1 cellular context compared by ENCODE assay signal in the genomic region with DNA sequence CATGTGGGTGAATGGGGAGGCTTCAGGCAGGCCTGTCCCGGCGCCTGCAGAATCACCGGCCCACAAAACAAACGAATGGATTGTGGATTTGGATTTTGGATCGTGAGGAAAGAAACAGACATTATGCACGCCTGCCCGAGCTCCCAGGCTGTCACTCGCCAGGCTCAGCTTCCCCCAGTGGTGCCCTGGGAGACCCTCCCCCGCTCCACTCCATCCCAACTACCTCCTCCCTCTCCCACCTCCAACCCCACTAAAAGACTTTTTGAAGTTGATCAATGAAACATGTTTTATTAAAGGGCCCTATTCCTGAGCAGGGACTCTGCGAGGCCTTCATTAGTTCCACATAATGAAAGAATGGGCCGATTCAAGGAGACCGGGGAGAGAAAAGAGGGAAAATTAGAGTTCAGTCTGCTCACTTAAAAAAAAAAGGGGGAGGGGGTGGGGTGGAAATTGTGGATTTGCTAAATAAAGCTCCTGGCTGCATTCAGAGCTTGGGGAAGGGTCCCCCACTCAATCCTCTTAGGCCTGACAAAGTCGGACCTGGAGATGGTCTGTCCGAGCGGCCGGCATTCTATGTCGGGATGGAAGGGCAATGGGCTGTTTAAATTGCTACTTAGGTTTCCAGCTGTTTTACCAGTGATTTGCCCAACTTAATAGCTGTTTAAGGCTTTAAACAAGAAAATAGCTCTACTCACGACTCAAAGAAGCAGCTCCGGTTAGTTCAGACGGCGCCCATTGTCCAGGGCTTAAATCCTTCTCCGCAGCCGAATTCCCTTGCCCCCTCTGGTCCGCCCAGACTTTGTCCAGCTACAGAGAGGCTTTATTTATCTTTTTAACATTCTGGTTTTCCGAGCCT.
TF ChIP-seq lines count a peak whose summit lies in the region.

No MANE protein-coding gene starts in this region.

TF ChIP-seq in H1, 55 proteins besides CTCF, POLR2A, EP300 and RAD21:
- no peak for TF ChIP-seq CBX5 (IDR thresholded peaks at IDR 0.05; ENCODE audit: low read depth, low read length)
- no peak for TF ChIP-seq SP4 (IDR thresholded peaks at IDR 0.05; ENCODE audit: low read length)
- TF ChIP-seq, protein P1, sequence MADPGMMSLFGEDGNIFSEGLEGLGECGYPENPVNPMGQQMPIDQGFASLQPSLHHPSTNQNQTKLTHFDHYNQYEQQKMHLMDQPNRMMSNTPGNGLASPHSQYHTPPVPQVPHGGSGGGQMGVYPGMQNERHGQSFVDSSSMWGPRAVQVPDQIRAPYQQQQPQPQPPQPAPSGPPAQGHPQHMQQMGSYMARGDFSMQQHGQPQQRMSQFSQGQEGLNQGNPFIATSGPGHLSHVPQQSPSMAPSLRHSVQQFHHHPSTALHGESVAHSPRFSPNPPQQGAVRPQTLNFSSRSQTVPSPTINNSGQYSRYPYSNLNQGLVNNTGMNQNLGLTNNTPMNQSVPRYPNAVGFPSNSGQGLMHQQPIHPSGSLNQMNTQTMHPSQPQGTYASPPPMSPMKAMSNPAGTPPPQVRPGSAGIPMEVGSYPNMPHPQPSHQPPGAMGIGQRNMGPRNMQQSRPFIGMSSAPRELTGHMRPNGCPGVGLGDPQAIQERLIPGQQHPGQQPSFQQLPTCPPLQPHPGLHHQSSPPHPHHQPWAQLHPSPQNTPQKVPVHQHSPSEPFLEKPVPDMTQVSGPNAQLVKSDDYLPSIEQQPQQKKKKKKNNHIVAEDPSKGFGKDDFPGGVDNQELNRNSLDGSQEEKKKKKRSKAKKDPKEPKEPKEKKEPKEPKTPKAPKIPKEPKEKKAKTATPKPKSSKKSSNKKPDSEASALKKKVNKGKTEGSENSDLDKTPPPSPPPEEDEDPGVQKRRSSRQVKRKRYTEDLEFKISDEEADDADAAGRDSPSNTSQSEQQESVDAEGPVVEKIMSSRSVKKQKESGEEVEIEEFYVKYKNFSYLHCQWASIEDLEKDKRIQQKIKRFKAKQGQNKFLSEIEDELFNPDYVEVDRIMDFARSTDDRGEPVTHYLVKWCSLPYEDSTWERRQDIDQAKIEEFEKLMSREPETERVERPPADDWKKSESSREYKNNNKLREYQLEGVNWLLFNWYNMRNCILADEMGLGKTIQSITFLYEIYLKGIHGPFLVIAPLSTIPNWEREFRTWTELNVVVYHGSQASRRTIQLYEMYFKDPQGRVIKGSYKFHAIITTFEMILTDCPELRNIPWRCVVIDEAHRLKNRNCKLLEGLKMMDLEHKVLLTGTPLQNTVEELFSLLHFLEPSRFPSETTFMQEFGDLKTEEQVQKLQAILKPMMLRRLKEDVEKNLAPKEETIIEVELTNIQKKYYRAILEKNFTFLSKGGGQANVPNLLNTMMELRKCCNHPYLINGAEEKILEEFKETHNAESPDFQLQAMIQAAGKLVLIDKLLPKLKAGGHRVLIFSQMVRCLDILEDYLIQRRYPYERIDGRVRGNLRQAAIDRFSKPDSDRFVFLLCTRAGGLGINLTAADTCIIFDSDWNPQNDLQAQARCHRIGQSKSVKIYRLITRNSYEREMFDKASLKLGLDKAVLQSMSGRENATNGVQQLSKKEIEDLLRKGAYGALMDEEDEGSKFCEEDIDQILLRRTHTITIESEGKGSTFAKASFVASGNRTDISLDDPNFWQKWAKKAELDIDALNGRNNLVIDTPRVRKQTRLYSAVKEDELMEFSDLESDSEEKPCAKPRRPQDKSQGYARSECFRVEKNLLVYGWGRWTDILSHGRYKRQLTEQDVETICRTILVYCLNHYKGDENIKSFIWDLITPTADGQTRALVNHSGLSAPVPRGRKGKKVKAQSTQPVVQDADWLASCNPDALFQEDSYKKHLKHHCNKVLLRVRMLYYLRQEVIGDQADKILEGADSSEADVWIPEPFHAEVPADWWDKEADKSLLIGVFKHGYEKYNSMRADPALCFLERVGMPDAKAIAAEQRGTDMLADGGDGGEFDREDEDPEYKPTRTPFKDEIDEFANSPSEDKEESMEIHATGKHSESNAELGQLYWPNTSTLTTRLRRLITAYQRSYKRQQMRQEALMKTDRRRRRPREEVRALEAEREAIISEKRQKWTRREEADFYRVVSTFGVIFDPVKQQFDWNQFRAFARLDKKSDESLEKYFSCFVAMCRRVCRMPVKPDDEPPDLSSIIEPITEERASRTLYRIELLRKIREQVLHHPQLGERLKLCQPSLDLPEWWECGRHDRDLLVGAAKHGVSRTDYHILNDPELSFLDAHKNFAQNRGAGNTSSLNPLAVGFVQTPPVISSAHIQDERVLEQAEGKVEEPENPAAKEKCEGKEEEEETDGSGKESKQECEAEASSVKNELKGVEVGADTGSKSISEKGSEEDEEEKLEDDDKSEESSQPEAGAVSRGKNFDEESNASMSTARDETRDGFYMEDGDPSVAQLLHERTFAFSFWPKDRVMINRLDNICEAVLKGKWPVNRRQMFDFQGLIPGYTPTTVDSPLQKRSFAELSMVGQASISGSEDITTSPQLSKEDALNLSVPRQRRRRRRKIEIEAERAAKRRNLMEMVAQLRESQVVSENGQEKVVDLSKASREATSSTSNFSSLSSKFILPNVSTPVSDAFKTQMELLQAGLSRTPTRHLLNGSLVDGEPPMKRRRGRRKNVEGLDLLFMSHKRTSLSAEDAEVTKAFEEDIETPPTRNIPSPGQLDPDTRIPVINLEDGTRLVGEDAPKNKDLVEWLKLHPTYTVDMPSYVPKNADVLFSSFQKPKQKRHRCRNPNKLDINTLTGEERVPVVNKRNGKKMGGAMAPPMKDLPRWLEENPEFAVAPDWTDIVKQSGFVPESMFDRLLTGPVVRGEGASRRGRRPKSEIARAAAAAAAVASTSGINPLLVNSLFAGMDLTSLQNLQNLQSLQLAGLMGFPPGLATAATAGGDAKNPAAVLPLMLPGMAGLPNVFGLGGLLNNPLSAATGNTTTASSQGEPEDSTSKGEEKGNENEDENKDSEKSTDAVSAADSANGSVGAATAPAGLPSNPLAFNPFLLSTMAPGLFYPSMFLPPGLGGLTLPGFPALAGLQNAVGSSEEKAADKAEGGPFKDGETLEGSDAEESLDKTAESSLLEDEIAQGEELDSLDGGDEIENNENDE (IDR thresholded peaks at IDR 0.05; ENCODE audit: insufficient replicate concordance, low read length), result no peak
- no peak for TF ChIP-seq HDAC6 (IDR thresholded peaks at IDR 0.05; ENCODE audit: low read depth, low read length)
- TF ChIP-seq, protein P2, sequence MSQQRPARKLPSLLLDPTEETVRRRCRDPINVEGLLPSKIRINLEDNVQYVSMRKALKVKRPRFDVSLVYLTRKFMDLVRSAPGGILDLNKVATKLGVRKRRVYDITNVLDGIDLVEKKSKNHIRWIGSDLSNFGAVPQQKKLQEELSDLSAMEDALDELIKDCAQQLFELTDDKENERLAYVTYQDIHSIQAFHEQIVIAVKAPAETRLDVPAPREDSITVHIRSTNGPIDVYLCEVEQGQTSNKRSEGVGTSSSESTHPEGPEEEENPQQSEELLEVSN (IDR thresholded peaks at IDR 0.05), result no peak
- no peak for TF ChIP-seq RBBP5 (IDR thresholded peaks at IDR 0.05; ENCODE audit: borderline replicate concordance, low read depth, low read length)
- no peak for TF ChIP-seq PHF8 (conservative IDR thresholded peaks at IDR 0.05; ENCODE audit: low read depth, low read length)
- TF ChIP-seq KDM1A (IDR thresholded peaks at IDR 0.05; ENCODE audit: borderline replicate concordance, low read length), result no peak
- TF ChIP-seq, protein P3, sequence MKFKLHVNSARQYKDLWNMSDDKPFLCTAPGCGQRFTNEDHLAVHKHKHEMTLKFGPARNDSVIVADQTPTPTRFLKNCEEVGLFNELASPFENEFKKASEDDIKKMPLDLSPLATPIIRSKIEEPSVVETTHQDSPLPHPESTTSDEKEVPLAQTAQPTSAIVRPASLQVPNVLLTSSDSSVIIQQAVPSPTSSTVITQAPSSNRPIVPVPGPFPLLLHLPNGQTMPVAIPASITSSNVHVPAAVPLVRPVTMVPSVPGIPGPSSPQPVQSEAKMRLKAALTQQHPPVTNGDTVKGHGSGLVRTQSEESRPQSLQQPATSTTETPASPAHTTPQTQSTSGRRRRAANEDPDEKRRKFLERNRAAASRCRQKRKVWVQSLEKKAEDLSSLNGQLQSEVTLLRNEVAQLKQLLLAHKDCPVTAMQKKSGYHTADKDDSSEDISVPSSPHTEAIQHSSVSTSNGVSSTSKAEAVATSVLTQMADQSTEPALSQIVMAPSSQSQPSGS (IDR thresholded peaks at IDR 0.05; ENCODE audit: low read length), result no peak
TF ChIP-seq in H1: peak in this region for 0.
